ENCODE assay signal across 11 cellular contexts in genomic region chr20:63501818-63502670, GRCh38. TPM values are rescaled to one million over a fixed set of nuclear protein-coding genes. Genes with fewer than 3 reads are reported as not detected.
DNase-seq lines count a peak whose midpoint lies in the region; ATAC-seq, FAIRE-seq and TF ChIP-seq lines count a peak whose summit lies in the region.
"Had no signal": no experiment of that assay in that cellular context is flagged by ENCODE, and none has a peak within 500 bp of the region (broad histone marks: within the 10 kb centered on the region; RNA-seq: fewer than 3 reads in every experiment).

No MANE protein-coding gene starts in this region.

- POLR2A ChIA-PET in A549 (lab: Yijun Ruan, JAX) = interaction anchor here (1.4 kb wide), 1 partner anchor 19 kb away, joined by 7 read pairs; the partner anchor contains the start of gene PPDPF
- POLR2A ChIA-PET in activated CD4-positive, alpha-beta T cell treated with anti-CD3 and anti-CD28 coated beads for 36 hours (lab: Charles Lee) = no interaction called here

- H3K4me3 ChIP-seq in A549 = no peak overlapping the region
- H3K4me3 ChIP-seq in Karpas-422 (ENCODE audit: low read length) = no peak overlapping the region
- peak overlapping the region; percentile 26 for H3K4me3 ChIP-seq in OCI-LY1 (ENCODE audit: low read depth, low read length, poor library complexity, severe bottlenecking)
- H3K4me3 ChIP-seq in smooth muscle cell = no peak overlapping the region
- H3K4me3 ChIP-seq: lung had no signal

- no peak overlapping the region for H3K4me3 Mint-ChIP-seq in activated CD4-positive, alpha-beta T cell treated with anti-CD3 and anti-CD28 coated beads for 36 hours

- H2AFZ ChIP-seq in Karpas-422 (ENCODE audit: low read length) (no peak overlapping the region), OCI-LY1 (ENCODE audit: low read length) (no peak overlapping the region), smooth muscle cell (ENCODE audit: low read depth) (no peak overlapping the region)

- TF ChIP-seq POLR2A in A549 (IDR thresholded peaks at IDR 0.05; ENCODE audit: low read length) = no peak

- FAIRE-seq in A549 (lab: Jason Lieb, UNC) = no peak

- no peaks in the 10 kb centered on the region for H3K36me3 Mint-ChIP-seq in activated CD4-positive, alpha-beta T cell treated with anti-CD3 and anti-CD28 coated beads for 36 hours (ENCODE audit: low read depth)

- intact Hi-C loops in left cardiac atrium (cut with DNase I) = no loop called here
- intact Hi-C loops in activated CD4-positive, alpha-beta T cell treated with anti-CD3 and anti-CD28 coated beads for 36 hours (cut with DNase I, micrococcal nuclease) = no loop called here

- H3K9ac ChIP-seq in Karpas-422 (ENCODE audit: low read length) = no peak overlapping the region
- no peak overlapping the region for H3K9ac ChIP-seq in OCI-LY1 (ENCODE audit: low read length)
- H3K9ac ChIP-seq in smooth muscle cell (ENCODE audit: low read depth) = no peak overlapping the region

- no peak for TF ChIP-seq CTCF in A549 (IDR thresholded peaks at IDR 0.05)
- TF ChIP-seq CTCF in OCI-LY1 (IDR thresholded peaks at IDR 0.05; ENCODE audit: low read length) = no peak
- no peak for TF ChIP-seq CTCF in smooth muscle cell (IDR thresholded peaks at IDR 0.05; ENCODE audit: borderline replicate concordance, insufficient read depth, poor library complexity, severe bottlenecking)

- H3K9me2 ChIP-seq in Karpas-422 (replicated peaks; ENCODE audit: insufficient read depth, low read length) = no peaks in the 10 kb centered on the region
- H3K9me2 ChIP-seq in OCI-LY1 (ENCODE audit: low read depth, low read length) = no peaks in the 10 kb centered on the region

- DNase-seq in A549 (ENCODE audit: low read depth in 1 of 2, low spot score in 1 of 2) (no peak), Karpas-422 (peak; percentile 83), left cardiac atrium (peak; percentile 72), AML-193 (lab: John Stamatoyannopoulos, UW) (no peak), pons (ENCODE audit: low spot score) (no peak), smooth muscle cell (lab: John Stamatoyannopoulos, UW; ENCODE audit: unreplicated experiment) (no peak)
- DNase-seq in activated CD4-positive, alpha-beta T cell treated with anti-CD3 and anti-CD28 coated beads for 36 hours = no peak
- DNase-seq: activated CD4-positive, alpha-beta T cell treated with anti-CD3 and anti-CD28 coated beads for 48 hours had no signal

- H3K27ac Mint-ChIP-seq in activated CD4-positive, alpha-beta T cell treated with anti-CD3 and anti-CD28 coated beads for 36 hours = no peak overlapping the region

- no peak overlapping the region for H3K27ac ChIP-seq in A549
- H3K27ac ChIP-seq in Karpas-422 (ENCODE audit: low read length) = no peak overlapping the region
- H3K27ac ChIP-seq in OCI-LY1 (ENCODE audit: low read depth, low read length, poor library complexity, severe bottlenecking) = no peak overlapping the region
- no peak overlapping the region for H3K27ac ChIP-seq in smooth muscle cell (ENCODE audit: low read depth)

- H3K4me2 ChIP-seq in A549 (0 out of 3 replicates have a peak overlapping the region, but pooled peaks have one; percentile 30), Karpas-422 (ENCODE audit: low read depth, low read length, poor library complexity, severe bottlenecking) (peak overlapping the region; percentile 21), OCI-LY1 (ENCODE audit: low read length) (peak overlapping the region; percentile 28), smooth muscle cell (no peak overlapping the region)

- no peaks in the 10 kb centered on the region for H3K27me3 ChIP-seq in Karpas-422 (ENCODE audit: low read length)
- peaks cover 22% of the 10 kb centered on the region; the same call in 1 of the 2 replicates for H3K27me3 ChIP-seq in OCI-LY1 (ENCODE audit: insufficient read depth, low read length)
- H3K27me3 ChIP-seq in smooth muscle cell (ENCODE audit: low read depth) = peaks cover 25% of the 10 kb centered on the region

- ATAC-seq in A549 (no peak), left cardiac atrium (peak; percentile 38 to 48)
- no peak for ATAC-seq in activated CD4-positive, alpha-beta T cell treated with anti-CD3 and anti-CD28 coated beads for 36 hours

- no peaks in the 10 kb centered on the region for H3K36me3 ChIP-seq in Karpas-422 (ENCODE audit: insufficient read depth, low read length)
- H3K36me3 ChIP-seq in OCI-LY1 (ENCODE audit: insufficient read depth, low read length) = no peaks in the 10 kb centered on the region; the same call in 1 of the 2 replicates
- H3K36me3 ChIP-seq in smooth muscle cell (ENCODE audit: low read depth) = no peaks in the 10 kb centered on the region

- H3K79me2 ChIP-seq in Karpas-422 (ENCODE audit: low read length) (no peaks in the 10 kb centered on the region), OCI-LY1 (ENCODE audit: insufficient read depth, low read length) (no peaks in the 10 kb centered on the region), smooth muscle cell (ENCODE audit: low read depth) (no peaks in the 10 kb centered on the region)

- TF ChIP-seq EP300 in A549 (IDR thresholded peaks at IDR 0.05) = no peak

- 51% methylated on average over 12 of the region's 26 CpGs for WGBS in A549 (ENCODE audit: missing lambda C conversion rate)
- WGBS in smooth muscle cell (ENCODE audit: low lambda C conversion rate) = 58% methylated on average over 20 of the region's 26 CpGs

- peaks cover 3% of the 10 kb centered on the region for H3K4me1 Mint-ChIP-seq in activated CD4-positive, alpha-beta T cell treated with anti-CD3 and anti-CD28 coated beads for 36 hours

- CTCF ChIA-PET in A549 (lab: Yijun Ruan, JAX) = interaction anchor here (1.0 to 1.3 kb wide), 2 partner anchors 8 to 18 kb away, joined by 3 to 5 read pairs; partner anchors contain the start of gene PPDPF
- CTCF ChIA-PET in activated CD4-positive, alpha-beta T cell treated with anti-CD3 and anti-CD28 coated beads for 36 hours (lab: Charles Lee) = interaction anchor here (1.5 kb wide), 1 partner anchor 20 kb away, joined by 4 read pairs; no protein-coding TSS in a partner anchor

- H4K20me1 ChIP-seq in Karpas-422 (ENCODE audit: insufficient read depth, low read depth, low read length) = no peaks in the 10 kb centered on the region
- no peaks in the 10 kb centered on the region for H4K20me1 ChIP-seq in OCI-LY1 (ENCODE audit: insufficient read depth, low read length)
- H4K20me1 ChIP-seq in smooth muscle cell (ENCODE audit: low read depth) = no peaks in the 10 kb centered on the region

- H3F3A ChIP-seq in OCI-LY1 (ENCODE audit: insufficient read depth, low read length) (no peaks in the 10 kb centered on the region), smooth muscle cell (ENCODE audit: low read depth) (no peaks in the 10 kb centered on the region)

- no peak for TF ChIP-seq RAD21 in A549 (conservative IDR thresholded peaks at IDR 0.05 in 1 of 2, IDR thresholded peaks at IDR 0.05 in 1 of 2)

- H3K4me1 ChIP-seq in A549 = peaks cover 18% of the 10 kb centered on the region
- H3K4me1 ChIP-seq in Karpas-422 (ENCODE audit: low read length) = peaks cover 12% of the 10 kb centered on the region
- peaks cover 9% of the 10 kb centered on the region for H3K4me1 ChIP-seq in OCI-LY1 (ENCODE audit: insufficient read depth, low read length, severe bottlenecking)
- peaks cover 3% of the 10 kb centered on the region for H3K4me1 ChIP-seq in smooth muscle cell (ENCODE audit: low read depth)

- peaks cover 7% of the 10 kb centered on the region for H3K9me3 Mint-ChIP-seq in activated CD4-positive, alpha-beta T cell treated with anti-CD3 and anti-CD28 coated beads for 36 hours (ENCODE audit: low read depth)

- peaks cover 17% of the 10 kb centered on the region for H3K27me3 Mint-ChIP-seq in activated CD4-positive, alpha-beta T cell treated with anti-CD3 and anti-CD28 coated beads for 36 hours

- H3K9me3 ChIP-seq in A549 = peaks cover 17% of the 10 kb centered on the region
- no peaks in the 10 kb centered on the region for H3K9me3 ChIP-seq in Karpas-422 (ENCODE audit: low read length)
- 0 out of 2 replicates have a peak, but pooled peaks cover 6% of the 10 kb centered on the region for H3K9me3 ChIP-seq in OCI-LY1 (ENCODE audit: low read length)
- H3K9me3 ChIP-seq in smooth muscle cell (replicated peaks; ENCODE audit: low read depth) = no peaks in the 10 kb centered on the region

RNA-seq across cellular contexts. Expression of gene EEF1A2, which starts 3.2 kb away (rescaled TPM):
- polyA plus RNA-seq in A549 (2011; rRNA removed) = 16.3 and 17.4 TPM in 2 replicates
- polyA plus RNA-seq in A549 (2012; cell fraction: cytosol; rRNA removed) = 34.8 and 42.6 TPM in 2 replicates
- 54.0 and 82.0 TPM in 2 replicates for polyA plus RNA-seq in A549 (2012; cell fraction: nucleus; rRNA removed)
- 128 to 141 TPM (median 129 TPM) in 3 replicates for polyA plus RNA-seq in A549 (2017; fragmentation: RNase III; extraction: RNeasy Plus Mini Kit Qiagen cat#74134 plus additional on column Dnase treatment)
- polyA minus RNA-seq in A549 (2011; rRNA and poly(A)+ RNA removed) = 17.8 and 30.8 TPM in 2 replicates
- 0.71 TPM in 1 of 2 replicates, not detected in the other for total RNA-seq in Karpas-422 (2014; rRNA removed; shearing (Covaris generic); ENCODE audit: low replicate concordance)
- 100 to 1,000 TPM; 656 to 679 TPM for total RNA-seq in left cardiac atrium
- total RNA-seq in smooth muscle cell = 1.8 and 5.1 TPM in 2 replicates
- 2.1 and 7.7 TPM in 2 replicates for polyA plus RNA-seq in smooth muscle cell
- total RNA-seq in activated CD4-positive, alpha-beta T cell treated with anti-CD3 and anti-CD28 coated beads for 36 hours = under 1 TPM; 0.69 to 0.81 TPM

RNA-seq across cellular contexts. Expression of gene PPDPF, which starts 18.5 kb away (rescaled TPM):
- polyA plus RNA-seq in A549 (2011; rRNA removed) (4.6 and 7.7 TPM in 2 replicates), A549 (2017; fragmentation: RNase III; extraction: RNeasy Plus Mini Kit Qiagen cat#74134 plus additional on column Dnase treatment) (217 to 227 TPM (median 224 TPM) in 3 replicates), smooth muscle cell (365 and 418 TPM in 2 replicates)
- 115 and 196 TPM in 2 replicates for polyA plus RNA-seq in A549 (2012; cell fraction: cytosol; rRNA removed)
- polyA plus RNA-seq in A549 (2012; cell fraction: nucleus; rRNA removed) = 41.3 and 97.2 TPM in 2 replicates
- polyA minus RNA-seq in A549 (2011; rRNA and poly(A)+ RNA removed) = 5.5 and 18.1 TPM in 2 replicates
- 16.2 and 51.0 TPM in 2 replicates for total RNA-seq in Karpas-422 (2014; rRNA removed; shearing (Covaris generic); ENCODE audit: low replicate concordance)
- total RNA-seq in left cardiac atrium (100 to 1,000 TPM; 215 to 241 TPM), smooth muscle cell (97.7 and 118 TPM in 2 replicates)
- 100 to 1,000 TPM; 119 to 133 TPM for total RNA-seq in activated CD4-positive, alpha-beta T cell treated with anti-CD3 and anti-CD28 coated beads for 36 hours

RNA-seq across cellular contexts. Expression of gene KCNQ2, which starts 29.6 kb away (rescaled TPM):
- 0.14 and 0.32 TPM in 2 replicates for polyA plus RNA-seq in A549 (2011; rRNA removed)
- polyA plus RNA-seq in A549 (2012; cell fraction: cytosol; rRNA removed) = 1.1 and 1.2 TPM in 2 replicates
- 0.91 and 1.3 TPM in 2 replicates for polyA plus RNA-seq in A549 (2012; cell fraction: nucleus; rRNA removed)
- 0.15 to 0.38 TPM (median 0.36 TPM) in 3 replicates for polyA plus RNA-seq in A549 (2017; fragmentation: RNase III; extraction: RNeasy Plus Mini Kit Qiagen cat#74134 plus additional on column Dnase treatment)
- not detected in 2 replicates for polyA minus RNA-seq in A549 (2011; rRNA and poly(A)+ RNA removed)
- total RNA-seq in Karpas-422 (2014; rRNA removed; shearing (Covaris generic); ENCODE audit: low replicate concordance) = not detected in 2 replicates
- total RNA-seq in left cardiac atrium = 1 to 10 TPM in 1 of 2 donors, under 1 TPM in 1; 0.91 to 2.0 TPM
- 1.5 and 5.1 TPM in 2 replicates for total RNA-seq in smooth muscle cell
- polyA plus RNA-seq in smooth muscle cell = 1.8 and 5.7 TPM in 2 replicates
- total RNA-seq in activated CD4-positive, alpha-beta T cell treated with anti-CD3 and anti-CD28 coated beads for 36 hours = not detected
- total RNA-seq: LHCN-M2 had no signal

RNA-seq across cellular contexts. Expression of gene PTK6, which starts 35.1 kb away (rescaled TPM):
- polyA plus RNA-seq in A549 (2011; rRNA removed) = 1.1 and 1.2 TPM in 2 replicates
- polyA plus RNA-seq in A549 (2012; cell fraction: cytosol; rRNA removed) = 1.3 and 1.8 TPM in 2 replicates
- polyA plus RNA-seq in A549 (2012; cell fraction: nucleus; rRNA removed) = 4.3 and 4.6 TPM in 2 replicates
- 1.6 to 2.2 TPM (median 2.0 TPM) in 3 replicates for polyA plus RNA-seq in A549 (2017; fragmentation: RNase III; extraction: RNeasy Plus Mini Kit Qiagen cat#74134 plus additional on column Dnase treatment)
- polyA minus RNA-seq in A549 (2011; rRNA and poly(A)+ RNA removed) = 0.54 and 0.91 TPM in 2 replicates
- total RNA-seq in Karpas-422 (2014; rRNA removed; shearing (Covaris generic); ENCODE audit: low replicate concordance) = 0.51 TPM in 1 of 2 replicates, not detected in the other
- total RNA-seq in left cardiac atrium = under 1 TPM in 1 of 2 donors, not detected in 1; 0.29 TPM
- 0.09 TPM in 1 of 2 replicates, not detected in the other for total RNA-seq in smooth muscle cell
- polyA plus RNA-seq in smooth muscle cell = 0.05 and 0.15 TPM in 2 replicates
- under 1 TPM; 0.25 to 0.48 TPM for total RNA-seq in activated CD4-positive, alpha-beta T cell treated with anti-CD3 and anti-CD28 coated beads for 36 hours

RNA-seq across cellular contexts. Expression of gene SRMS, which starts 45.5 kb away (rescaled TPM):
- polyA plus RNA-seq in A549 (2011; rRNA removed) = not detected in 2 replicates
- polyA plus RNA-seq in A549 (2012; cell fraction: cytosol; rRNA removed) = not detected in 2 replicates
- 0.02 TPM in 1 of 2 replicates, not detected in the other for polyA plus RNA-seq in A549 (2012; cell fraction: nucleus; rRNA removed)
- not detected in 3 replicates for polyA plus RNA-seq in A549 (2017; fragmentation: RNase III; extraction: RNeasy Plus Mini Kit Qiagen cat#74134 plus additional on column Dnase treatment)
- polyA minus RNA-seq in A549 (2011; rRNA and poly(A)+ RNA removed) = not detected in 2 replicates
- not detected in 2 replicates for total RNA-seq in Karpas-422 (2014; rRNA removed; shearing (Covaris generic); ENCODE audit: low replicate concordance)
- not detected for total RNA-seq in left cardiac atrium
- total RNA-seq in smooth muscle cell = not detected in 2 replicates
- 0.19 TPM in 1 of 2 replicates, not detected in the other for polyA plus RNA-seq in smooth muscle cell
- not detected for total RNA-seq in activated CD4-positive, alpha-beta T cell treated with anti-CD3 and anti-CD28 coated beads for 36 hours
- total RNA-seq: LHCN-M2, lung had no signal

Comparison
In these comparisons a context has a peak if more than half of its experiments do, and no peak if none do; other contexts are left out.
1. ATAC-seq: peak in left cardiac atrium (2 of 2); none in A549 (0 of 2) and activated CD4-positive, alpha-beta T cell treated with anti-CD3 and anti-CD28 coated beads for 36 hours (single experiment).
2. DNase-seq: peak in Karpas-422 (single experiment) and left cardiac atrium (single experiment); none in A549 (0 of 2), AML-193 (0 of 2), pons (single experiment), smooth muscle cell (single experiment) and activated CD4-positive, alpha-beta T cell treated with anti-CD3 and anti-CD28 coated beads for 36 hours (single experiment).
3. RNA of gene EEF1A2, which starts 3.2 kb away (total RNA-seq): 656 to 679 TPM in left cardiac atrium; 1.8 to 5.1 TPM in smooth muscle cell, 0.69 to 0.81 TPM in activated CD4-positive, alpha-beta T cell treated with anti-CD3 and anti-CD28 coated beads for 36 hours and 0.71 TPM in Karpas-422; every median in the first group is over 100 times any median in the second.